31 cellular contexts compared by ENCODE assay signal in the genomic region with DNA sequence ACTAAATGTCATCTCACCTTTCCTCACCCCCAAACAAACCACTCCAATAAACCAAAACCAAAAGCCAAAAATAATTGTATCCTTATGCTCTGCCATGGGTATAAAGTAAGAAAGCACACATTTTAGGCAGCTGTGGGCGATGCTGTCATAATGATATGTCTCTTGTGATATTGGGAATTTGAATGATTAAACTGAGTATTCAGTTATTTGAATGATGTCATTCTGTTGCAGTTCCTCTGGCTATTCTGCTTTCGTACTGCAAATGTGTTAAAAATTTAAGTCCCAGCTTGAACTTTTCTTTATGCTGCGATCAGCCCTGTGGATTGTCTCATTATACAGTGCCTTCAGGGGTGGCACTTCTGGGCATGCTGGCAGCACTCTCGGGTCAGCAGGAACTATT.
"Had no signal": no experiment of that assay in that cellular context is flagged by ENCODE, and none has a peak within 500 bp of the region (broad histone marks: within the 10 kb centered on the region; RNA-seq: fewer than 3 reads in every experiment).

No MANE protein-coding gene starts in this region.

- H3K9me3 Mint-ChIP-seq: natural killer cell; nephron; stimulated activated memory B cell treated with anti-CD40 and anti-IgM and Interleukin-4, amounts not matched to agents 10 μg/mL and 1 μg/mL and 100 μg/mL, for 72 hours; stimulated activated naive CD8-positive, alpha-beta T cell treated with anti-CD3 and anti-CD28 coated beads, Interleukin-15, amount 100 ng/mL, for 72 hours had no signal

- DNase-seq: natural killer cell; occipital lobe; ovary; posterior cingulate gyrus; psoas muscle; right cardiac atrium; spleen; stimulated activated CD4-positive, alpha-beta T cell treated with anti-CD3 and anti-CD28 coated beads, Interleukin-12 subunit alpha, Interleukin-12 subunit beta, amount 100 ng/mL, for 4 hours; stimulated activated CD4-positive, alpha-beta T cell treated with anti-CD3 and anti-CD28 coated beads, Interleukin-1b, Interleukin-23, amount 100 ng/mL, for 48 hours; stimulated activated CD4-positive, alpha-beta T cell treated with anti-CD3 and anti-CD28 coated beads, Interleukin-4, amount 100 ng/mL, for 1 hour; stimulated activated CD4-positive, alpha-beta T cell treated with anti-CD3 and anti-CD28 coated beads, Interleukin-4, amount 100 ng/mL, for 4 hours; stimulated activated CD8-positive, alpha-beta memory T cell treated with anti-CD3 and anti-CD28 coated beads, Interleukin-4, amount 100 ng/mL, for 48 hours; stimulated activated naive CD4-positive, alpha-beta T cell; stimulated activated naive CD8-positive, alpha-beta T cell treated with anti-CD3 and anti-CD28 coated beads, Interleukin-15, amount 100 ng/mL, for 72 hours; stimulated activated naive CD8-positive, alpha-beta T cell treated with anti-CD3 and anti-CD28 coated beads, Interleukin-15, Interleukin-2, amounts not matched to agents 100 U/mL and 50 U/mL, for 24 hours; substantia nigra; testis; tibial artery; transverse colon; upper lobe of right lung; uterus had no signal

- H3K27me3 Mint-ChIP-seq: progenitor cell of endocrine pancreas; stimulated activated memory B cell treated with anti-CD40 and anti-IgM and Interleukin-4, amounts not matched to agents 10 μg/mL and 1 μg/mL and 100 μg/mL, for 72 hours had no signal

- H3K27ac Mint-ChIP-seq: natural killer cell; nephron; neural progenitor cell; progenitor cell of endocrine pancreas; stimulated activated memory B cell treated with anti-CD40 and anti-IgM and Interleukin-4, amounts not matched to agents 10 μg/mL and 1 μg/mL and 100 μg/mL, for 72 hours; stimulated activated naive CD8-positive, alpha-beta T cell treated with anti-CD3 and anti-CD28 coated beads, Interleukin-15, amount 100 ng/mL, for 72 hours; type B pancreatic cell had no signal

- H2AFZ ChIP-seq: neural progenitor cell, parathyroid adenoma had no signal

- H3K4me3 ChIP-seq: neural progenitor cell, ovary, psoas muscle, skin epidermis, smooth muscle cell, spleen, suprapubic skin, testis, tibial artery, transverse colon, upper lobe of right lung, uterus had no signal

- H3K4me1 ChIP-seq: neural progenitor cell, parathyroid adenoma, psoas muscle, spleen, suprapubic skin, testis, tibial artery, transverse colon, upper lobe of right lung, uterus had no signal

- ATAC-seq: natural killer cell; psoas muscle; right cardiac atrium; sciatic nerve; stimulated activated memory B cell treated with anti-CD40 and anti-IgM and Interleukin-4, amounts not matched to agents 10 μg/mL and 1 μg/mL and 100 μg/mL, for 72 hours; stimulated activated naive CD8-positive, alpha-beta T cell treated with anti-CD3 and anti-CD28 coated beads, Interleukin-15, amount 100 ng/mL, for 72 hours; stimulated activated naive CD8-positive, alpha-beta T cell treated with anti-CD3 and anti-CD28 coated beads, Interleukin-15, Interleukin-2, amounts not matched to agents 100 U/mL and 50 U/mL, for 24 hours; upper lobe of right lung had no signal

- H3K9ac ChIP-seq: neural progenitor cell, parathyroid adenoma had no signal

- H3K27me3 ChIP-seq: neural progenitor cell, ovary, spleen, suprapubic skin, testis, tibial artery, transverse colon, upper lobe of right lung, uterus had no signal

- H3K4me1 Mint-ChIP-seq: nephron; stimulated activated memory B cell treated with anti-CD40 and anti-IgM and Interleukin-4, amounts not matched to agents 10 μg/mL and 1 μg/mL and 100 μg/mL, for 72 hours; stimulated activated naive CD8-positive, alpha-beta T cell treated with anti-CD3 and anti-CD28 coated beads, Interleukin-15, amount 100 ng/mL, for 72 hours had no signal

- H3K27ac ChIP-seq: neural progenitor cell, ovary, parathyroid adenoma, psoas muscle, skin epidermis, spleen, suprapubic skin, testis, tibial artery, transverse colon, upper lobe of right lung, uterus had no signal

- H3K36me3 Mint-ChIP-seq: natural killer cell; neural progenitor cell; stimulated activated memory B cell treated with anti-CD40 and anti-IgM and Interleukin-4, amounts not matched to agents 10 μg/mL and 1 μg/mL and 100 μg/mL, for 72 hours; type B pancreatic cell had no signal

- H3K4me3 Mint-ChIP-seq: natural killer cell; nephron; neural progenitor cell; stimulated activated memory B cell treated with anti-CD40 and anti-IgM and Interleukin-4, amounts not matched to agents 10 μg/mL and 1 μg/mL and 100 μg/mL, for 72 hours; stimulated activated naive CD8-positive, alpha-beta T cell treated with anti-CD3 and anti-CD28 coated beads, Interleukin-15, amount 100 ng/mL, for 72 hours; type B pancreatic cell had no signal

- H3K36me3 ChIP-seq: neural progenitor cell, ovary, spleen, suprapubic skin, tibial artery, transverse colon, upper lobe of right lung, uterus had no signal

- H3K4me2 ChIP-seq: neural progenitor cell, smooth muscle cell had no signal

- H3K9me3 ChIP-seq: ovary, psoas muscle, suprapubic skin, testis, transverse colon, upper lobe of right lung, uterus had no signal

- H3K79me2 ChIP-seq: parathyroid adenoma had no signal
